In genomic region chr1:183609313-183609712, GRCh38 we compare ENCODE assay signal across 9 cellular contexts. TPM values are rescaled to one million over a fixed set of nuclear protein-coding genes. Genes with fewer than 3 reads are reported as not detected.
DNase-seq lines count a peak whose midpoint lies in the region; ATAC-seq and TF ChIP-seq lines count a peak whose summit lies in the region.
"Had no signal": no experiment of that assay in that cellular context is flagged by ENCODE, and none has a peak within 500 bp of the region (broad histone marks: within the 10 kb centered on the region; RNA-seq: fewer than 3 reads in every experiment).

No MANE protein-coding gene starts in this region.

- WGBS in heart left ventricle, 4 donors = 12 to 21% (median 18%) methylated on average over 5 of the region's 5 CpGs

- DNase-seq in C1 segment of cervical spinal cord (lab: John Stamatoyannopoulos, UW) (peak in 8 of 14 donors; percentile 25 to 54 (median 43)), KBM-7 (peak; percentile 80), heart left ventricle (peak; percentile 58 to 76 (median 67)), progenitor cell of endocrine pancreas (ENCODE audit: low spot score, unreplicated experiment) (no peak)
- DNase-seq in activated CD8-positive, alpha-beta memory T cell treated with anti-CD3 and anti-CD28 coated beads, Interleukin-2, amount 50 U/mL, for 4 hours = no peak

- H3K27ac Mint-ChIP-seq in progenitor cell of endocrine pancreas = no peak overlapping the region

- in situ Hi-C loops in KBM-7 (cut with MboI; ENCODE audit: low pct_unique_long_range_greater_than_20kb, low sequenced_read_pairs) = no loop called here

- H3K9me3 ChIP-seq in heart left ventricle = no peaks in the 10 kb centered on the region

- ATAC-seq in GM19043 (IDR thresholded peaks at IDR 0.05; ENCODE audit: low read depth, unreplicated experiment) = peak; percentile 34
- ATAC-seq in heart left ventricle = peak; percentile 72 to 91 (median 89)

- H3K4me1 Mint-ChIP-seq in progenitor cell of endocrine pancreas (ENCODE audit: low read depth) = no peaks in the 10 kb centered on the region

- H3K9me3 Mint-ChIP-seq in progenitor cell of endocrine pancreas (ENCODE audit: low read depth) = no peaks in the 10 kb centered on the region

- H3K27me3 ChIP-seq in heart left ventricle = no peaks in the 10 kb centered on the region

- H3K27me3 Mint-ChIP-seq in progenitor cell of endocrine pancreas = peaks cover 3% of the 10 kb centered on the region

- H3K4me3 ChIP-seq in heart left ventricle (peak overlapping the region in 2 of 12 donors; percentile 5 to 11), skin epidermis (no peak overlapping the region)

- no peaks in the 10 kb centered on the region for H3K36me3 Mint-ChIP-seq in progenitor cell of endocrine pancreas (ENCODE audit: insufficient read depth)

- H3K27ac ChIP-seq in VCaP (no peak overlapping the region), heart left ventricle (peak overlapping the region in 11 of 12 donors; percentile 55 to 78 (median 60)), skin epidermis (peak overlapping the region in 18 of 21 experiments; percentile 12 to 71 (median 48))

- no peaks in the 10 kb centered on the region for H3K36me3 ChIP-seq in heart left ventricle

- peak; percentile 44 for TF ChIP-seq CTCF in VCaP (conservative IDR thresholded peaks at IDR 0.05)
- TF ChIP-seq CTCF in heart left ventricle (IDR thresholded peaks at IDR 0.05) = peak; percentile 22 to 70 (median 57)
- no peak for TF ChIP-seq CTCF in progenitor cell of endocrine pancreas (IDR thresholded peaks at IDR 0.05; ENCODE audit: unreplicated experiment)

- intact Hi-C loops in heart left ventricle (cut with DNase I) = no loop called here

- H3K4me3 Mint-ChIP-seq in progenitor cell of endocrine pancreas (ENCODE audit: low read depth) = no peak overlapping the region

- peaks cover 0 to 57% (median 21%) of the 10 kb centered on the region in 12 donors for H3K4me1 ChIP-seq in heart left ventricle

- TF ChIP-seq POLR2A in heart left ventricle (IDR thresholded peaks at IDR 0.05) = no peak

RNA-seq across cellular contexts. Expression of gene NCF2, which starts 19.1 kb away (rescaled TPM):
- total RNA-seq in heart left ventricle (10 to 100 TPM in 2 of 9 donors, 1 to 10 TPM in 7; 2.6 to 51.2 (median 5.1) TPM), progenitor cell of endocrine pancreas (0.67 and 1.7 TPM in 2 replicates)
- 1 to 10 TPM; 1.3 to 2.5 TPM for polyA plus RNA-seq in heart left ventricle

RNA-seq across cellular contexts. Expression of gene ARPC5, which starts 26.3 kb away (rescaled TPM):
- total RNA-seq in heart left ventricle (100 to 1,000 TPM in 1 of 9 donors, 10 to 100 TPM in 8; 24.6 to 105 (median 31.3) TPM), progenitor cell of endocrine pancreas (68.0 and 69.3 TPM in 2 replicates)
- 10 to 100 TPM; 26.0 to 62.0 TPM for polyA plus RNA-seq in heart left ventricle

RNA-seq across cellular contexts. Expression of gene APOBEC4, which starts 43.8 kb away (rescaled TPM):
- total RNA-seq in heart left ventricle (not detected), progenitor cell of endocrine pancreas (not detected in 2 replicates)
- polyA plus RNA-seq in heart left ventricle = under 1 TPM in 1 of 2 donors, not detected in 1; 0.30 TPM
- total RNA-seq: pulmonary artery endothelial cell had no signal

Comparison
In these comparisons a context has a peak if more than half of its experiments do, and no peak if none do; other contexts are left out.
1. DNase-seq: peak in C1 segment of cervical spinal cord (8 of 14), KBM-7 (single experiment) and heart left ventricle (5 of 5); none in progenitor cell of endocrine pancreas (single experiment) and activated CD8-positive, alpha-beta memory T cell treated with anti-CD3 and anti-CD28 coated beads, Interleukin-2, amount 50 U/mL, for 4 hours (single experiment).